ENCODE assay signal across 12 cellular contexts in the genomic region with DNA sequence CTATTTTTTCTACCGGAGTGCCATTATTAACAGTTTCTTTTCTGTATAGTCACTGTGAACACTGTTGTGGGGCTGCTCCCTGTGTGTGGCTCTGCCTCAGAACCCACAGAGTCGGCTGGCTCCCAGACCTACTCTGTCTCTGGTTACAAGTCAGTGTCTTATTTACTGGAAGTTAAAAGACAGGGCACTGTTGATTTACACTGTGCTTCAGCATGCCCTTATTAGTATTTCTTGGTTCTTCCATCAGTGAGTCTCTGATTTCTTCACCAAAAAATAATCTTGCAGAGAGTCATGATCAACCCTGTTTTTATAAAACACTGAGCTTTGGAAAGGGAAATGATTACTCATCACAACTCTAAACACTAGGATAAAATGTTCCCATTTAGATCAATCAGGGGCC.
A peak's percentile ranks its signal among the peaks of the same experiment; 100 is the strongest.
DNase-seq lines count a peak whose midpoint lies in the region; ATAC-seq, FAIRE-seq and TF ChIP-seq lines count a peak whose summit lies in the region.
"Had no signal": no experiment of that assay in that cellular context is flagged by ENCODE, and none has a peak within 500 bp of the region (broad histone marks: within the 10 kb centered on the region; RNA-seq: fewer than 3 reads in every experiment).

No MANE protein-coding gene starts in this region.

- intact Hi-C loops in heart left ventricle (cut with DNase I) = loop anchor here in 1 of 10 donors (5.0 kb wide), 1 partner anchor 35 kb away; no protein-coding TSS in a partner anchor
- intact Hi-C loops in left ventricle myocardium superior (cut with micrococcal nuclease) = no loop called here
- intact Hi-C loops in mucosa of descending colon (cut with DNase I, micrococcal nuclease) = no loop called here
- intact Hi-C loops in aorta (cut with DNase I) = no loop called here

- no peak for DNase-seq in heart left ventricle
- DNase-seq in left ventricle myocardium superior = no peak
- DNase-seq in bronchial epithelial cell (ENCODE audit: low read depth) = peak; percentile 45
- no peak for DNase-seq in mucosa of descending colon
- DNase-seq in aorta = no peak
- DNase-seq in D721Med (ENCODE audit: insufficient read length, low spot score) = no peak
- DNase-seq: BE2C, H7, head of caudate nucleus, NCI-H2171 treated with DMSO at 0.1 percent for 48 hours had no signal

- FAIRE-seq in bronchial epithelial cell (lab: Jason Lieb, UNC) (no peak), D721Med (lab: Jason Lieb, UNC) (no peak)

- H3K4me3 ChIP-seq in heart left ventricle (no peak overlapping the region), bronchial epithelial cell (ENCODE audit: low read depth, low read length) (no peak overlapping the region), mucosa of descending colon (no peak overlapping the region), aorta (ENCODE audit: low read length in 2 of 2) (no peak overlapping the region)

- 26 to 43% (median 32%) methylated on average over 2 of the region's 2 CpGs for WGBS in heart left ventricle, 4 donors
- WGBS in aorta, 2 donors = 41 to 45% methylated on average over 2 of the region's 2 CpGs

- TF ChIP-seq CTCF in heart left ventricle (IDR thresholded peaks at IDR 0.05) (no peak), bronchial epithelial cell (IDR thresholded peaks at IDR 0.05; ENCODE audit: insufficient read depth, low read length, severe bottlenecking) (no peak), mucosa of descending colon (IDR thresholded peaks at IDR 0.05) (no peak), D721Med (IDR thresholded peaks at IDR 0.05; ENCODE audit: insufficient read depth, missing control alignments) (no peak)

- peaks cover 0 to 11% (median 0%) of the 10 kb centered on the region in 12 donors for H3K9me3 ChIP-seq in heart left ventricle
- H3K9me3 ChIP-seq in mucosa of descending colon = peaks cover 4% of the 10 kb centered on the region
- no peaks in the 10 kb centered on the region for H3K9me3 ChIP-seq in aorta (ENCODE audit: control insufficient read depth, low read length)
- H3K9me3 ChIP-seq: BE2C had no signal

- H3K4me1 ChIP-seq in heart left ventricle = peaks cover 0 to 51% (median 25%) of the 10 kb centered on the region in 12 donors
- H3K4me1 ChIP-seq in mucosa of descending colon (ENCODE audit: low read depth) = peaks cover 21% of the 10 kb centered on the region
- no peaks in the 10 kb centered on the region for H3K4me1 ChIP-seq in aorta (ENCODE audit: control insufficient read depth in 1 of 2, insufficient read depth in 2 of 2, low read length in 2 of 2)
- H3K4me1 ChIP-seq: BE2C had no signal

- H3K36me3 ChIP-seq in heart left ventricle (no peaks in the 10 kb centered on the region), bronchial epithelial cell (ENCODE audit: control insufficient read depth, insufficient read depth, low read length) (no peaks in the 10 kb centered on the region), mucosa of descending colon (ENCODE audit: low read depth) (no peaks in the 10 kb centered on the region), aorta (ENCODE audit: control insufficient read depth in 1 of 2, insufficient read depth in 2 of 2, low read length in 1 of 2) (no peaks in the 10 kb centered on the region)
- H3K36me3 ChIP-seq: BE2C had no signal

- H3K27me3 ChIP-seq in heart left ventricle (no peaks in the 10 kb centered on the region), bronchial epithelial cell (ENCODE audit: control insufficient read depth, insufficient read depth, low read length) (no peaks in the 10 kb centered on the region), aorta (ENCODE audit: control insufficient read depth in 1 of 2, insufficient read depth in 2 of 2, low read length in 1 of 2) (no peaks in the 10 kb centered on the region)

- no peak overlapping the region for H3K27ac ChIP-seq in heart left ventricle
- no peak overlapping the region for H3K27ac ChIP-seq in aorta (ENCODE audit: low read depth in 1 of 2, low read length in 2 of 2)

- peak in 3 of 4 donors; percentile 36 to 43 (median 42) for ATAC-seq in heart left ventricle
- no peak for ATAC-seq in left ventricle myocardium superior
- peak; percentile 41 for ATAC-seq in mucosa of descending colon
- ATAC-seq in aorta (ENCODE audit: low FRiP score) = peak; percentile 46
- no peak for ATAC-seq in HG03571 (IDR thresholded peaks at IDR 0.05; ENCODE audit: unreplicated experiment)
- ATAC-seq in GM18498 (IDR thresholded peaks at IDR 0.05; ENCODE audit: unreplicated experiment) = no peak

- TF ChIP-seq POLR2A in heart left ventricle (IDR thresholded peaks at IDR 0.05) = no peak

Comparison
In these comparisons a context has a peak if more than half of its experiments do, and no peak if none do; other contexts are left out.
1. ATAC-seq: peak in heart left ventricle (3 of 4), mucosa of descending colon (single experiment) and aorta (single experiment); none in left ventricle myocardium superior (single experiment), HG03571 (single experiment) and GM18498 (single experiment).